1 cellular context compared by ENCODE assay signal in genomic region chrX:2320580-2321327, GRCh38.
A peak's percentile ranks its signal among the peaks of the same experiment; 100 is the strongest.
TF ChIP-seq lines count a peak whose summit lies in the region.

No MANE protein-coding gene starts in this region.

TF ChIP-seq in HepG2, 621 proteins besides CTCF, POLR2A, EP300 and RAD21 (continued from another document and continues in another):
- TF ChIP-seq ZNF687 (CRISPR knock-in tag; IDR thresholded peaks at IDR 0.05) (peak; percentile 25), FOXO1 (CRISPR knock-in tag; IDR thresholded peaks at IDR 0.05) (peak; percentile 98), ZNF33B (CRISPR knock-in tag; IDR thresholded peaks at IDR 0.05) (no peak), HIC2 (CRISPR knock-in tag; IDR thresholded peaks at IDR 0.05; ENCODE audit: low read depth) (peak; percentile 52; the same call in 1 of the 2 replicates), HMG20B (CRISPR knock-in tag; conservative IDR thresholded peaks at IDR 0.05) (peak; percentile 95), TRIM24 (CRISPR knock-in tag; IDR thresholded peaks at IDR 0.05) (peak; percentile 88), THAP11 (CRISPR knock-in tag; IDR thresholded peaks at IDR 0.05) (peak; percentile 82), ZNF670 (CRISPR knock-in tag; IDR thresholded peaks at IDR 0.05; ENCODE audit: borderline replicate concordance) (no peak), ZFP41 (CRISPR knock-in tag; IDR thresholded peaks at IDR 0.05; ENCODE audit: borderline replicate concordance) (no peak), MAF1 (CRISPR knock-in tag; IDR thresholded peaks at IDR 0.05; ENCODE audit: borderline replicate concordance) (no peak), HOMEZ (CRISPR knock-in tag; IDR thresholded peaks at IDR 0.05; ENCODE audit: low read depth) (peak; percentile 35; the same call in 1 of the 2 replicates), LRRFIP1 (CRISPR knock-in tag; conservative IDR thresholded peaks at IDR 0.05) (no peak), SP140L (CRISPR knock-in tag; IDR thresholded peaks at IDR 0.05; ENCODE audit: borderline replicate concordance) (0 out of 2 replicates have a peak, but pooled peaks have one; percentile 78), TP53 (CRISPR knock-in tag; conservative IDR thresholded peaks at IDR 0.05) (no peak), JUND (CRISPR knock-in tag; IDR thresholded peaks at IDR 0.05) (peak; percentile 71), MTERF4 (CRISPR knock-in tag; IDR thresholded peaks at IDR 0.05) (no peak), AFF4 (CRISPR knock-in tag; IDR thresholded peaks at IDR 0.05) (no peak; the same call in 1 of the 2 replicates), MYPOP (CRISPR knock-in tag; IDR thresholded peaks at IDR 0.05) (peak; percentile 73; the same call in 1 of the 2 replicates), RBM39 (IDR thresholded peaks at IDR 0.05; ENCODE audit: low read depth, low read length, poor library complexity, severe bottlenecking) (no peak), TBX3 (IDR thresholded peaks at IDR 0.05; ENCODE audit: borderline replicate concordance) (peak; percentile 68; the same call in 1 of the 2 replicates), TBP (CRISPR knock-in tag; IDR thresholded peaks at IDR 0.05) (no peak), ZNF225 (CRISPR knock-in tag; IDR thresholded peaks at IDR 0.05) (no peak), ZNF552 (CRISPR knock-in tag; IDR thresholded peaks at IDR 0.05; ENCODE audit: borderline replicate concordance) (peak; percentile 19; the same call in 1 of the 2 replicates), SMC3 (IDR thresholded peaks at IDR 0.05; ENCODE audit: low read length) (peak; percentile 39), ATF4 (CRISPR knock-in tag; IDR thresholded peaks at IDR 0.05) (peak in 1 of 2 experiments; percentile 96; a peak in 2 of 4 replicates), GABPA (IDR thresholded peaks at IDR 0.05; ENCODE audit: low read depth, low read length) (no peak), GABPA (CRISPR knock-in tag; IDR thresholded peaks at IDR 0.05; ENCODE audit: low read depth) (peak; percentile 72), GMEB2 (CRISPR knock-in tag; IDR thresholded peaks at IDR 0.05; ENCODE audit: low read depth) (no peak), PAXIP1 (CRISPR knock-in tag; conservative IDR thresholded peaks at IDR 0.05) (peak; percentile 87), ZKSCAN8 (CRISPR knock-in tag; IDR thresholded peaks at IDR 0.05; ENCODE audit: borderline replicate concordance) (peak; percentile 69; the same call in 1 of the 2 replicates), CBX2 (IDR thresholded peaks at IDR 0.05; ENCODE audit: low read depth, low read length) (no peak), CBX2 (CRISPR knock-in tag; IDR thresholded peaks at IDR 0.05; ENCODE audit: low read depth) (no peak), IKZF1 (IDR thresholded peaks at IDR 0.05) (no peak), ATRX (CRISPR knock-in tag; IDR thresholded peaks at IDR 0.05; ENCODE audit: borderline replicate concordance) (no peak), IRF2 (CRISPR knock-in tag; IDR thresholded peaks at IDR 0.05) (peak; percentile 67), NR2F2 (IDR thresholded peaks at IDR 0.05; ENCODE audit: borderline replicate concordance, low read depth) (peak; percentile 38; the same call in 1 of the 2 replicates)
